In the genomic region with DNA sequence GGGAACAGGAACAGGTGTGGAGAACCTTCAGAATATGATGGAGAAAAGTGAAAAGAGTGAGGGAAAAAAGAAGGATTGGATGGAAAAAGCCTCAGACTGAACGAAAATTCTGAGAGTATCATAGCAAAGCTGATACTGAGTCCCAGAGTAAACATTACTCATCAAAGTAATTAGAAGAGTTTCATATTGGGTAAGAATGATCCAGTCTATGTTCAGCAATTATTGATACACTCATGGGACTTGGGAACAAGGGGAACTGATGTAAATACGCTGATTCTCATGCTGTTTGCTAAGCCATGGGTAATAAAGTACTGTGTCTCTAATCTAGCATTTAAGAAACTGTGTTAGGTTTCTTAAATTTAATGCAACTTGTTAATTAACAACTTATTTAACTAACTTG, we compare ENCODE assay signal across 21 cellular contexts.
DNase-seq lines count a peak whose midpoint lies in the region; ATAC-seq, FAIRE-seq and TF ChIP-seq lines count a peak whose summit lies in the region.
"Had no signal": no experiment of that assay in that cellular context is flagged by ENCODE, and none has a peak within 500 bp of the region (broad histone marks: within the 10 kb centered on the region; RNA-seq: fewer than 3 reads in every experiment).

No MANE protein-coding gene starts in this region.

- TF ChIP-seq CTCF in D721Med (IDR thresholded peaks at IDR 0.05; ENCODE audit: insufficient read depth, missing control alignments) (no peak), bronchial epithelial cell (IDR thresholded peaks at IDR 0.05; ENCODE audit: insufficient read depth, low read length, severe bottlenecking) (no peak), GM13976 (IDR thresholded peaks at IDR 0.05; ENCODE audit: borderline replicate concordance, control extremely low read depth, extremely low read depth, insufficient read depth, missing control alignments) (no peak)

- H3K27ac Mint-ChIP-seq in natural killer cell treated with Interleukin-12 subunit alpha and Interleukin-12 subunit beta and Interleukin-15 and Interleukin-18, amount 100 ng/mL, for 72 hours = no peak overlapping the region
- H3K27ac Mint-ChIP-seq: CD14-positive monocyte; CD4-positive, alpha-beta memory T cell; CD4-positive, CD25-positive, alpha-beta regulatory T cell; CD8-positive, alpha-beta memory T cell had no signal

- ATAC-seq in natural killer cell treated with Interleukin-12 subunit alpha and Interleukin-12 subunit beta and Interleukin-15 and Interleukin-18, amount 100 ng/mL, for 72 hours = no peak

- H3K9me3 Mint-ChIP-seq in natural killer cell treated with Interleukin-12 subunit alpha and Interleukin-12 subunit beta and Interleukin-15 and Interleukin-18, amount 100 ng/mL, for 72 hours = peaks cover 20% of the 10 kb centered on the region

- no peak overlapping the region for H3K4me3 ChIP-seq in bronchial epithelial cell (ENCODE audit: low read depth, low read length)
- H3K4me3 ChIP-seq: BLaER1 had no signal

- H3K27me3 Mint-ChIP-seq in natural killer cell treated with Interleukin-12 subunit alpha and Interleukin-12 subunit beta and Interleukin-15 and Interleukin-18, amount 100 ng/mL, for 72 hours = no peaks in the 10 kb centered on the region
- H3K27me3 Mint-ChIP-seq: CD4-positive, alpha-beta memory T cell; CD4-positive, CD25-positive, alpha-beta regulatory T cell had no signal

- DNase-seq in D721Med (ENCODE audit: insufficient read length, low spot score) (no peak), NCI-H69 (lab: John Stamatoyannopoulos, UW) (peak; percentile 49), bronchial epithelial cell (ENCODE audit: low read depth) (peak; percentile 29), GM13976 (ENCODE audit: low spot score) (no peak)
- DNase-seq in natural killer cell treated with Interleukin-12 subunit alpha and Interleukin-12 subunit beta and Interleukin-15 and Interleukin-18, amount 100 ng/mL, for 72 hours (ENCODE audit: low spot score) = no peak
- DNase-seq: 8988T; ACHN; BE2C; C1 segment of cervical spinal cord; CD4-positive, alpha-beta memory T cell; CD4-positive, CD25-positive, alpha-beta regulatory T cell; CD8-positive, alpha-beta memory T cell; COR-L47; DMS79 treated with DMSO at 0.1 percent for 48 hours; GF-D8 had no signal

- no peaks in the 10 kb centered on the region for H3K36me3 Mint-ChIP-seq in natural killer cell treated with Interleukin-12 subunit alpha and Interleukin-12 subunit beta and Interleukin-15 and Interleukin-18, amount 100 ng/mL, for 72 hours
- H3K36me3 Mint-ChIP-seq: CD14-positive monocyte; CD4-positive, alpha-beta memory T cell; CD4-positive, CD25-positive, alpha-beta regulatory T cell had no signal

- no peaks in the 10 kb centered on the region for H3K36me3 ChIP-seq in bronchial epithelial cell (ENCODE audit: control insufficient read depth, insufficient read depth, low read length)
- H3K36me3 ChIP-seq: BE2C, BLaER1 had no signal

- H3K4me1 Mint-ChIP-seq in natural killer cell treated with Interleukin-12 subunit alpha and Interleukin-12 subunit beta and Interleukin-15 and Interleukin-18, amount 100 ng/mL, for 72 hours (ENCODE audit: low read depth in 2 of 2) = no peaks in the 10 kb centered on the region
- H3K4me1 Mint-ChIP-seq: CD14-positive monocyte; CD4-positive, alpha-beta memory T cell; CD4-positive, CD25-positive, alpha-beta regulatory T cell; CD8-positive, alpha-beta memory T cell had no signal

- H3K4me3 Mint-ChIP-seq in natural killer cell treated with Interleukin-12 subunit alpha and Interleukin-12 subunit beta and Interleukin-15 and Interleukin-18, amount 100 ng/mL, for 72 hours = no peak overlapping the region
- H3K4me3 Mint-ChIP-seq: CD14-positive monocyte; CD4-positive, alpha-beta memory T cell; CD4-positive, CD25-positive, alpha-beta regulatory T cell; CD8-positive, alpha-beta memory T cell had no signal

- H3K27me3 ChIP-seq in bronchial epithelial cell (ENCODE audit: control insufficient read depth, insufficient read depth, low read length) = no peaks in the 10 kb centered on the region
- H3K27me3 ChIP-seq: BE2C, BLaER1 had no signal

- peak; percentile 92 for FAIRE-seq in D721Med (lab: Jason Lieb, UNC)
- FAIRE-seq in bronchial epithelial cell (lab: Jason Lieb, UNC) = no peak
- FAIRE-seq: A204.1, G401.6, GM12891, GM18507 had no signal

- in situ Hi-C loops in GM13976 (cut with MboI; ENCODE audit: low sequenced_read_pairs, unreplicated experiment) = no loop called here

Comparison
In these comparisons a context has a peak if more than half of its experiments do, and no peak if none do; other contexts are left out.
1. DNase-seq: peak in NCI-H69 (single experiment) and bronchial epithelial cell (single experiment); none in D721Med (single experiment), GM13976 (single experiment) and natural killer cell treated with Interleukin-12 subunit alpha and Interleukin-12 subunit beta and Interleukin-15 and Interleukin-18, amount 100 ng/mL, for 72 hours (single experiment).